ENCODE assay signal across 8 cellular contexts in the genomic region with DNA sequence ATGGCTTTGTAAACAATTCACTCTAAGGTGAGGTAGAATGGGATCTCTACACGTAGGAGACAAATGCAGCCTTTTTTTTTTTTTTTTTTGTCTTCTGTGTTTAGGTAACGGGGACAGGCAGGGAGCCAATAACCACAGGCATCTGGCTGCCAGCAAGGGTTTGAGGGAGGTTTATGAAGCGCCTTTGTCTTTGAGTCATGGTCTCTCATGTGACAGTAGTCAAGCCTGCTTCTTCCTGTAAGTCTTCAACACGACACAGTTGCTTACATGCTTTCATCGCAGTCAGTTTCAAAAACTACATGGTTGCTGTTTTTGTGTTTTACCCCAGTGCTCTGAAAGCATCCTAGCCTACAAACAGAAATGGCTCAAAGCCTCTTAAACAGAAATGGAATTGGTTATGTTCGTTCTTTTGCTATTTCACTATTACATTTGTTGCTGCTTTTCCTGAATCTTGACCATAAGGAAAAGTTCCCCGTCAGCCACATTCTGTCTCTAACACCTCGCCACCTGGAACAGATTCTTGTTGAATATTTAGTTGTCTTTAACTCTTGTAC.
DNase-seq lines count a peak whose midpoint lies in the region; ATAC-seq, FAIRE-seq and TF ChIP-seq lines count a peak whose summit lies in the region.
"Had no signal": no experiment of that assay in that cellular context is flagged by ENCODE, and none has a peak within 500 bp of the region (broad histone marks: within the 10 kb centered on the region; RNA-seq: fewer than 3 reads in every experiment).

No MANE protein-coding gene starts in this region.

- no peaks in the 10 kb centered on the region for H3K36me3 ChIP-seq in HAP-1 (replicated peaks)
- no peaks in the 10 kb centered on the region for H3K36me3 ChIP-seq in K562 (ENCODE audit: control insufficient read depth, insufficient read depth, low read length)
- H3K36me3 ChIP-seq in pancreas: no peaks in the 10 kb centered on the region

- no peaks in the 10 kb centered on the region for H4K20me1 ChIP-seq in K562 (replicated peaks; ENCODE audit: control insufficient read depth, insufficient read depth, low read length)

- H3K9me3 ChIP-seq in HAP-1 (no peaks in the 10 kb centered on the region), K562 (replicated peaks; ENCODE audit: control insufficient read depth, insufficient read depth, low read depth, low read length) (no peaks in the 10 kb centered on the region), pancreas (no peaks in the 10 kb centered on the region)

- H3K36me3 Mint-ChIP-seq in activated CD4-positive, alpha-beta T cell treated with anti-CD3 and anti-CD28 coated beads, Interleukin-2, amount 10 ng/mL, durations not matched to agents 24 days and 14 days (ENCODE audit: low read depth): no peaks in the 10 kb centered on the region

- intact Hi-C loops in K562 (cut with micrococcal nuclease): no loop called here
- intact Hi-C loops in pancreas (cut with DNase I): no loop called here
- intact Hi-C loops in activated CD4-positive, alpha-beta T cell treated with anti-CD3 and anti-CD28 coated beads, Interleukin-2, amount 10 ng/mL, durations not matched to agents 24 days and 14 days (cut with micrococcal nuclease): no loop called here

- H3K9me1 ChIP-seq in K562 (ENCODE audit: control insufficient read depth, insufficient read depth, low read length): no peaks in the 10 kb centered on the region

- no peak for TF ChIP-seq POLR2A in K562 (conservative IDR thresholded peaks at IDR 0.05)

- H2AFZ ChIP-seq in K562 (ENCODE audit: low read depth, low read length): 0 out of 2 replicates have a peak overlapping the region, but pooled peaks have one; percentile 55

- peaks cover 10% of the 10 kb centered on the region for H3K4me1 ChIP-seq in HAP-1
- no peaks in the 10 kb centered on the region for H3K4me1 ChIP-seq in K562 (replicated peaks in 1 of 2; ENCODE audit: control insufficient read depth in 2 of 2, insufficient read depth in 2 of 2, low read length in 2 of 2)
- H3K4me1 ChIP-seq in pancreas: no peaks in the 10 kb centered on the region

- H3K4me2 ChIP-seq in K562 (ENCODE audit: insufficient read depth, low read length): no peak overlapping the region

- DNase-seq in HAP-1 (ENCODE audit: low spot score in 2 of 2) (peak; percentile 60 to 74), NCI-H2081 (lab: John Stamatoyannopoulos, UW) (peak; percentile 73 to 85), K562 (ENCODE audit: extremely low read depth in 1 of 4, low spot score in 3 of 4) (peak in 1 of 4 experiments; percentile 41), pancreas (no peak)
- DNase-seq in activated CD4-positive, alpha-beta T cell treated with anti-CD3 and anti-CD28 coated beads for 48 hours: no peak
- DNase-seq in activated CD4-positive, alpha-beta T cell treated with anti-CD3 and anti-CD28 coated beads, Interleukin-2, amount 10 ng/mL, durations not matched to agents 24 days and 14 days: no peak

- CTCF ChIA-PET in K562 (lab: Yijun Ruan, JAX; ENCODE audit: low intra/inter-chr PET ratio): no interaction called here

- H3K4me1 Mint-ChIP-seq in activated CD4-positive, alpha-beta T cell treated with anti-CD3 and anti-CD28 coated beads, Interleukin-2, amount 10 ng/mL, durations not matched to agents 24 days and 14 days: no peaks in the 10 kb centered on the region
- H3K4me1 Mint-ChIP-seq: central memory CD8-positive, alpha-beta T cell had no signal

- no TSS peak for BruUV-seq in K562 (replicated peaks; lab: Mats Ljungman, UMichigan)

- ATAC-seq in K562 (no peak; the same call in 2 of the 3 replicates), pancreas (no peak), HG02981 (IDR thresholded peaks at IDR 0.05; ENCODE audit: unreplicated experiment) (no peak)

- POLR2A ChIA-PET in K562 (lab: Yijun Ruan, JAX): no interaction called here

- in situ Hi-C loops in HAP-1 (cut with MboI; ENCODE audit: low sequenced_read_pairs) (no loop called here), K562 (cut with MboI) (no loop called here)

- H3K27ac Mint-ChIP-seq in activated CD4-positive, alpha-beta T cell treated with anti-CD3 and anti-CD28 coated beads, Interleukin-2, amount 10 ng/mL, durations not matched to agents 24 days and 14 days: no peak overlapping the region

- WGBS in K562 (ENCODE audit: insufficient coverage, low coverage, missing lambda C conversion rate): 1% methylated on average over 8 of the region's 8 CpGs
- 58 to 59% methylated on average over 8 of the region's 8 CpGs for WGBS in pancreas, 2 donors

- H3K9ac ChIP-seq in K562 (ENCODE audit: insufficient read depth in 1 of 2, low read depth in 2 of 2, low read length in 2 of 2): no peak overlapping the region

- peaks cover 9% of the 10 kb centered on the region for H3K27me3 Mint-ChIP-seq in activated CD4-positive, alpha-beta T cell treated with anti-CD3 and anti-CD28 coated beads, Interleukin-2, amount 10 ng/mL, durations not matched to agents 24 days and 14 days

- TF ChIP-seq EP300 in K562 (IDR thresholded peaks at IDR 0.05; ENCODE audit: low read length): no peak

- H3K27ac ChIP-seq in K562 (ENCODE audit: extremely low read depth, low read depth, low read length) (no peak overlapping the region), pancreas (no peak overlapping the region)

- TF ChIP-seq CTCF in K562 (IDR thresholded peaks at IDR 0.05 in 2 of 3, conservative IDR thresholded peaks at IDR 0.05 in 1 of 3; ENCODE audit: insufficient read depth in 2 of 3, low read depth in 1 of 3, low read length in 3 of 3) (no peak), pancreas (IDR thresholded peaks at IDR 0.05) (no peak)

- no peaks in the 10 kb centered on the region for H3K27me3 ChIP-seq in HAP-1 (ENCODE audit: low read depth)
- no peaks in the 10 kb centered on the region; a peak in 1 of 5 replicates for H3K27me3 ChIP-seq in K562 (ENCODE audit: control insufficient read depth in 2 of 2, insufficient read depth in 2 of 2, low read length in 2 of 2)
- H3K27me3 ChIP-seq in pancreas: no peaks in the 10 kb centered on the region

- H3K9me3 Mint-ChIP-seq in activated CD4-positive, alpha-beta T cell treated with anti-CD3 and anti-CD28 coated beads, Interleukin-2, amount 10 ng/mL, durations not matched to agents 24 days and 14 days: no peaks in the 10 kb centered on the region
- H3K9me3 Mint-ChIP-seq: central memory CD8-positive, alpha-beta T cell had no signal

- no peak for TF ChIP-seq RAD21 in K562 (CRISPR knock-in tag; conservative IDR thresholded peaks at IDR 0.05 in 1 of 2, IDR thresholded peaks at IDR 0.05 in 1 of 2)

- H3K4me3 Mint-ChIP-seq in activated CD4-positive, alpha-beta T cell treated with anti-CD3 and anti-CD28 coated beads, Interleukin-2, amount 10 ng/mL, durations not matched to agents 24 days and 14 days: no peak overlapping the region
- H3K4me3 Mint-ChIP-seq: central memory CD8-positive, alpha-beta T cell had no signal

- H3K4me3 ChIP-seq in HAP-1 (no peak overlapping the region), K562 (no peak overlapping the region), pancreas (no peak overlapping the region)

- H3K79me2 ChIP-seq in K562 (ENCODE audit: control insufficient read depth, insufficient read depth, low read length): no peaks in the 10 kb centered on the region

- FAIRE-seq in K562 (lab: Jason Lieb, UNC): no peak
- FAIRE-seq in pancreas (lab: Jason Lieb, UNC): peak; percentile 23

TF ChIP-seq in K562, 482 proteins besides CTCF, POLR2A, EP300 and RAD21 (continues in another document):
- TF ChIP-seq, protein P1, sequence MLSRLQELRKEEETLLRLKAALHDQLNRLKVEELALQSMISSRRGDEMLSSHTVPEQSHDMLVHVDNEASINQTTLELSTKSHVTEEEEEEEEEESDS (CRISPR knock-in tag; IDR thresholded peaks at IDR 0.05): no peak
- TF ChIP-seq OTX1 (CRISPR knock-in tag; IDR thresholded peaks at IDR 0.05) (no peak), XRCC4 (IDR thresholded peaks at IDR 0.05; ENCODE audit: extremely low read depth, insufficient read depth, insufficient read length) (no peak), RNF2 (IDR thresholded peaks at IDR 0.05) (no peak), GATA2 (CRISPR knock-in tag; IDR thresholded peaks at IDR 0.05) (no peak), ZFP1 (CRISPR knock-in tag; IDR thresholded peaks at IDR 0.05) (no peak), ZNF3 (CRISPR knock-in tag; IDR thresholded peaks at IDR 0.05) (no peak), ZNF384 (IDR thresholded peaks at IDR 0.05; ENCODE audit: low read depth, low read length) (no peak), FOXM1 (IDR thresholded peaks at IDR 0.05; ENCODE audit: low read depth) (no peak), FOXM1 (CRISPR knock-in tag; IDR thresholded peaks at IDR 0.05; ENCODE audit: low read depth) (no peak)

Comparison
In these comparisons a context has a peak if more than half of its experiments do, and no peak if none do; other contexts are left out.
1. DNase-seq: peak in HAP-1 (2 of 2) and NCI-H2081 (2 of 2); none in pancreas (0 of 6), activated CD4-positive, alpha-beta T cell treated with anti-CD3 and anti-CD28 coated beads for 48 hours (single experiment) and activated CD4-positive, alpha-beta T cell treated with anti-CD3 and anti-CD28 coated beads, Interleukin-2, amount 10 ng/mL, durations not matched to agents 24 days and 14 days (single experiment).